In genomic region chr1:15698201-15698600, GRCh38 we compare ENCODE assay signal across 1 cellular context.
TF ChIP-seq lines count a peak whose summit lies in the region.

No MANE protein-coding gene starts in this region.

TF ChIP-seq in K562, 482 proteins besides CTCF, POLR2A, EP300 and RAD21:
- TF ChIP-seq ZNF121 (CRISPR knock-in tag; conservative IDR thresholded peaks at IDR 0.05) (peak; percentile 85), NFXL1 (CRISPR knock-in tag; IDR thresholded peaks at IDR 0.05) (no peak), FOXK2 (conservative IDR thresholded peaks at IDR 0.05 in 1 of 2, IDR thresholded peaks at IDR 0.05 in 1 of 2; ENCODE audit: low read depth in 2 of 2) (no peak), BCOR (IDR thresholded peaks at IDR 0.05) (peak; percentile 42; the same call in 1 of the 2 replicates), ZNF551 (CRISPR knock-in tag; IDR thresholded peaks at IDR 0.05) (no peak), CTBP1 (IDR thresholded peaks at IDR 0.05; ENCODE audit: borderline replicate concordance) (no peak), JUN (IDR thresholded peaks at IDR 0.05; ENCODE audit: borderline replicate concordance, low read depth, low read length) (no peak), JUN (CRISPR knock-in tag; IDR thresholded peaks at IDR 0.05; ENCODE audit: borderline replicate concordance) (no peak)
